In the genomic region with DNA sequence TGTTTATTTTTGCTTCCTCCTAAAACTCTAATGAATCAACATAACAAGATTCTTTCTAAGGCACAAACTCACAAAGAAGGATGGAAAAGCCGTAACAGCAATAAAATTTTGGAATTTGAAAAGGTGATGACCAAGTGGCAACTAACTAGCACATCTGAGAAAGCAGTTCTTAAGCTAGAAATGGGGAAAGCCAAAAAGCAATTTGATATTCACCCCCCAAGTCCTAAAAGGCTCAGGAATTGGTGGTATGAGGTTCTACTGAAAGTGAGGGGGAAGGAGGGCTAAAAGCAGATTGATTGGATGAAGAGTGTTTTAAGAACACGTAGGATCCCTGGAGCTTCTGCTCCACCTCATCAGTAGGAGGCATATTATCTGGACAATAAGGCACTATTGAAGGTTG, we compare ENCODE assay signal across 22 cellular contexts.
"Had no signal": no experiment of that assay in that cellular context is flagged by ENCODE, and none has a peak within 500 bp of the region (broad histone marks: within the 10 kb centered on the region; RNA-seq: fewer than 3 reads in every experiment).

No MANE protein-coding gene starts in this region.

- H3K27me3 ChIP-seq: neutrophil, right atrium auricular region, right lobe of liver, stomach, testis, thyroid gland, upper lobe of right lung had no signal

- FAIRE-seq: urothelium cell line had no signal

- H3K36me3 ChIP-seq: left ventricle myocardium inferior, neutrophil, right atrium auricular region, right lobe of liver, stomach, thyroid gland, transverse colon, upper lobe of right lung had no signal

- DNase-seq: islet precursor cell; left ventricle myocardium inferior; midbrain; mucosa of descending colon; naive thymus-derived CD4-positive, alpha-beta T cell; occipital lobe; right lobe of liver; stimulated activated CD4-positive, alpha-beta T cell treated with anti-CD3 and anti-CD28 coated beads, Interleukin-1b, Interleukin-23, amount 100 ng/mL, for 48 hours; stimulated activated CD4-positive, alpha-beta T cell treated with anti-CD3 and anti-CD28 coated beads, Interleukin-4, amount 100 ng/mL, for 1 hour; stimulated activated naive B cell treated with anti-CD40 and anti-IgM and Interleukin-4, amounts not matched to agents 10 μg/mL and 1 μg/mL and 100 μg/mL, for 72 hours; stimulated activated naive CD8-positive, alpha-beta T cell treated with anti-CD3 and anti-CD28 coated beads, Interleukin-15, Interleukin-2, amounts not matched to agents 100 U/mL and 50 U/mL, for 24 hours; stomach; testis; thyroid gland; transverse colon; upper lobe of right lung had no signal

- H3K9me3 ChIP-seq: mucosa of descending colon, neutrophil, right atrium auricular region, right lobe of liver, stomach, testis, thyroid gland, transverse colon, upper lobe of right lung had no signal

- H3K4me2 ChIP-seq: smooth muscle cell had no signal

- H3K4me3 ChIP-seq: left ventricle myocardium inferior, lung, mucosa of descending colon, right atrium auricular region, right lobe of liver, smooth muscle cell, stomach, testis, thyroid gland, transverse colon, upper lobe of right lung had no signal

- ATAC-seq: mucosa of descending colon; naive thymus-derived CD4-positive, alpha-beta T cell; natural killer cell treated with Interleukin-12 subunit alpha and Interleukin-12 subunit beta and Interleukin-15 and Interleukin-18, amount 100 ng/mL, for 72 hours; right lobe of liver; stimulated activated naive B cell treated with anti-CD40 and anti-IgM and Interleukin-4, amounts not matched to agents 10 μg/mL and 1 μg/mL and 100 μg/mL, for 72 hours; stimulated activated naive CD8-positive, alpha-beta T cell treated with anti-CD3 and anti-CD28 coated beads, Interleukin-15, Interleukin-2, amounts not matched to agents 100 U/mL and 50 U/mL, for 24 hours; upper lobe of right lung had no signal

- H3K27ac ChIP-seq: left ventricle myocardium inferior, neutrophil, right atrium auricular region, right lobe of liver, stomach, testis, thyroid gland, transverse colon, upper lobe of right lung had no signal

- H3K4me1 ChIP-seq: left ventricle myocardium inferior, right atrium auricular region, right lobe of liver, testis, thyroid gland, upper lobe of right lung had no signal
